In the genomic region with DNA sequence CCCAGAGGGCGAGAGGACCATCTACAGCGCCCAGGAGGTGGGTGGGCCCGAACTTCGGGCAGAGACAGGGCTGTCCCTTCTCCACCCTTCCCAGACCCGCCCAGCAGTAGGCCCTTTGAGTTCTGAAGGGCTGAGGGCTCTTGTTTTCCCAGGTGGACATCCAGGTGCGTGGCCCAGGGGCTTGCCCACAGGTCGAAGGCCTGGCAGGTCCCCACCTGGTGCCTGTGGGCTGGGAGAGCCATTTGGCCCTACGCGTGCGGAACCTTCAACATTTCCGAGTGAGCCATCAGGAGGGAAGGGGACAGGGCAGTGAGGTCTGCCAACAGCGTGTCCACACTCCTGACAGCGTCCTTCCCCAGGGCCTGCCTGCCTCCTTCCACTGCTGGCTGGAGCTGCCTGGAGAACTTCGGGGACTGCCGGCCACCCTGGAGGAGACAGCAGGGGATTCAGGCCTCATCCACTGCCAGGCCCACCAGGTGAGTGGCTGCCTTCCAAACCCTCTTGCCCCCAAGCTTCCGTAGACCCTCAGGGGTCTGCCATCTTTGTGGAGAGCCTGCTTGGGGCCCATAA, we compare ENCODE assay signal across 2 cellular contexts.
TF ChIP-seq lines count a peak whose summit lies in the region.

No MANE protein-coding gene starts in this region.

TF ChIP-seq in SK-N-SH, 30 proteins besides CTCF, POLR2A, EP300 and RAD21 (continued from another document):
- TF ChIP-seq, protein P1, sequence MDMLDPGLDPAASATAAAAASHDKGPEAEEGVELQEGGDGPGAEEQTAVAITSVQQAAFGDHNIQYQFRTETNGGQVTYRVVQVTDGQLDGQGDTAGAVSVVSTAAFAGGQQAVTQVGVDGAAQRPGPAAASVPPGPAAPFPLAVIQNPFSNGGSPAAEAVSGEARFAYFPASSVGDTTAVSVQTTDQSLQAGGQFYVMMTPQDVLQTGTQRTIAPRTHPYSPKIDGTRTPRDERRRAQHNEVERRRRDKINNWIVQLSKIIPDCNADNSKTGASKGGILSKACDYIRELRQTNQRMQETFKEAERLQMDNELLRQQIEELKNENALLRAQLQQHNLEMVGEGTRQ (IDR thresholded peaks at IDR 0.05; ENCODE audit: borderline replicate concordance, low read depth, low read length) = no peak
- TF ChIP-seq CHD2 (IDR thresholded peaks at IDR 0.05; ENCODE audit: low read length, partially characterized antibody) (no peak), RFX5 (IDR thresholded peaks at IDR 0.05; ENCODE audit: low read length) (no peak)
- TF ChIP-seq, protein P2, sequence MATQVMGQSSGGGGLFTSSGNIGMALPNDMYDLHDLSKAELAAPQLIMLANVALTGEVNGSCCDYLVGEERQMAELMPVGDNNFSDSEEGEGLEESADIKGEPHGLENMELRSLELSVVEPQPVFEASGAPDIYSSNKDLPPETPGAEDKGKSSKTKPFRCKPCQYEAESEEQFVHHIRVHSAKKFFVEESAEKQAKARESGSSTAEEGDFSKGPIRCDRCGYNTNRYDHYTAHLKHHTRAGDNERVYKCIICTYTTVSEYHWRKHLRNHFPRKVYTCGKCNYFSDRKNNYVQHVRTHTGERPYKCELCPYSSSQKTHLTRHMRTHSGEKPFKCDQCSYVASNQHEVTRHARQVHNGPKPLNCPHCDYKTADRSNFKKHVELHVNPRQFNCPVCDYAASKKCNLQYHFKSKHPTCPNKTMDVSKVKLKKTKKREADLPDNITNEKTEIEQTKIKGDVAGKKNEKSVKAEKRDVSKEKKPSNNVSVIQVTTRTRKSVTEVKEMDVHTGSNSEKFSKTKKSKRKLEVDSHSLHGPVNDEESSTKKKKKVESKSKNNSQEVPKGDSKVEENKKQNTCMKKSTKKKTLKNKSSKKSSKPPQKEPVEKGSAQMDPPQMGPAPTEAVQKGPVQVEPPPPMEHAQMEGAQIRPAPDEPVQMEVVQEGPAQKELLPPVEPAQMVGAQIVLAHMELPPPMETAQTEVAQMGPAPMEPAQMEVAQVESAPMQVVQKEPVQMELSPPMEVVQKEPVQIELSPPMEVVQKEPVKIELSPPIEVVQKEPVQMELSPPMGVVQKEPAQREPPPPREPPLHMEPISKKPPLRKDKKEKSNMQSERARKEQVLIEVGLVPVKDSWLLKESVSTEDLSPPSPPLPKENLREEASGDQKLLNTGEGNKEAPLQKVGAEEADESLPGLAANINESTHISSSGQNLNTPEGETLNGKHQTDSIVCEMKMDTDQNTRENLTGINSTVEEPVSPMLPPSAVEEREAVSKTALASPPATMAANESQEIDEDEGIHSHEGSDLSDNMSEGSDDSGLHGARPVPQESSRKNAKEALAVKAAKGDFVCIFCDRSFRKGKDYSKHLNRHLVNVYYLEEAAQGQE (IDR thresholded peaks at IDR 0.05; ENCODE audit: low read depth, low read length) = no peak
- TF ChIP-seq, protein P3, sequence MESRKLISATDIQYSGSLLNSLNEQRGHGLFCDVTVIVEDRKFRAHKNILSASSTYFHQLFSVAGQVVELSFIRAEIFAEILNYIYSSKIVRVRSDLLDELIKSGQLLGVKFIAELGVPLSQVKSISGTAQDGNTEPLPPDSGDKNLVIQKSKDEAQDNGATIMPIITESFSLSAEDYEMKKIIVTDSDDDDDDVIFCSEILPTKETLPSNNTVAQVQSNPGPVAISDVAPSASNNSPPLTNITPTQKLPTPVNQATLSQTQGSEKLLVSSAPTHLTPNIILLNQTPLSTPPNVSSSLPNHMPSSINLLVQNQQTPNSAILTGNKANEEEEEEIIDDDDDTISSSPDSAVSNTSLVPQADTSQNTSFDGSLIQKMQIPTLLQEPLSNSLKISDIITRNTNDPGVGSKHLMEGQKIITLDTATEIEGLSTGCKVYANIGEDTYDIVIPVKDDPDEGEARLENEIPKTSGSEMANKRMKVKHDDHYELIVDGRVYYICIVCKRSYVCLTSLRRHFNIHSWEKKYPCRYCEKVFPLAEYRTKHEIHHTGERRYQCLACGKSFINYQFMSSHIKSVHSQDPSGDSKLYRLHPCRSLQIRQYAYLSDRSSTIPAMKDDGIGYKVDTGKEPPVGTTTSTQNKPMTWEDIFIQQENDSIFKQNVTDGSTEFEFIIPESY (IDR thresholded peaks at IDR 0.05; ENCODE audit: borderline replicate concordance, low read depth) = no peak
- TF ChIP-seq, protein P4, sequence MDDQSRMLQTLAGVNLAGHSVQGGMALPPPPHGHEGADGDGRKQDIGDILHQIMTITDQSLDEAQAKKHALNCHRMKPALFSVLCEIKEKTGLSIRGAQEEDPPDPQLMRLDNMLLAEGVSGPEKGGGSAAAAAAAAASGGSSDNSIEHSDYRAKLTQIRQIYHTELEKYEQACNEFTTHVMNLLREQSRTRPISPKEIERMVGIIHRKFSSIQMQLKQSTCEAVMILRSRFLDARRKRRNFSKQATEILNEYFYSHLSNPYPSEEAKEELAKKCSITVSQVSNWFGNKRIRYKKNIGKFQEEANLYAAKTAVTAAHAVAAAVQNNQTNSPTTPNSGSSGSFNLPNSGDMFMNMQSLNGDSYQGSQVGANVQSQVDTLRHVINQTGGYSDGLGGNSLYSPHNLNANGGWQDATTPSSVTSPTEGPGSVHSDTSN (IDR thresholded peaks at IDR 0.05) = no peak
TF ChIP-seq in SK-N-SH: peak in this region for 0.

TF ChIP-seq in SK-N-SH treated with all-trans-retinoic acid at 6 μM for 48 hours, 23 proteins besides CTCF, POLR2A, EP300 and RAD21 (continued from another document):
- TF ChIP-seq, protein P5, sequence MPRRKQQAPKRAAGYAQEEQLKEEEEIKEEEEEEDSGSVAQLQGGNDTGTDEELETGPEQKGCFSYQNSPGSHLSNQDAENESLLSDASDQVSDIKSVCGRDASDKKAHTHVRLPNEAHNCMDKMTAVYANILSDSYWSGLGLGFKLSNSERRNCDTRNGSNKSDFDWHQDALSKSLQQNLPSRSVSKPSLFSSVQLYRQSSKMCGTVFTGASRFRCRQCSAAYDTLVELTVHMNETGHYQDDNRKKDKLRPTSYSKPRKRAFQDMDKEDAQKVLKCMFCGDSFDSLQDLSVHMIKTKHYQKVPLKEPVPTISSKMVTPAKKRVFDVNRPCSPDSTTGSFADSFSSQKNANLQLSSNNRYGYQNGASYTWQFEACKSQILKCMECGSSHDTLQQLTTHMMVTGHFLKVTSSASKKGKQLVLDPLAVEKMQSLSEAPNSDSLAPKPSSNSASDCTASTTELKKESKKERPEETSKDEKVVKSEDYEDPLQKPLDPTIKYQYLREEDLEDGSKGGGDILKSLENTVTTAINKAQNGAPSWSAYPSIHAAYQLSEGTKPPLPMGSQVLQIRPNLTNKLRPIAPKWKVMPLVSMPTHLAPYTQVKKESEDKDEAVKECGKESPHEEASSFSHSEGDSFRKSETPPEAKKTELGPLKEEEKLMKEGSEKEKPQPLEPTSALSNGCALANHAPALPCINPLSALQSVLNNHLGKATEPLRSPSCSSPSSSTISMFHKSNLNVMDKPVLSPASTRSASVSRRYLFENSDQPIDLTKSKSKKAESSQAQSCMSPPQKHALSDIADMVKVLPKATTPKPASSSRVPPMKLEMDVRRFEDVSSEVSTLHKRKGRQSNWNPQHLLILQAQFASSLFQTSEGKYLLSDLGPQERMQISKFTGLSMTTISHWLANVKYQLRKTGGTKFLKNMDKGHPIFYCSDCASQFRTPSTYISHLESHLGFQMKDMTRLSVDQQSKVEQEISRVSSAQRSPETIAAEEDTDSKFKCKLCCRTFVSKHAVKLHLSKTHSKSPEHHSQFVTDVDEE (CRISPR knock-in tag; IDR thresholded peaks at IDR 0.05) = no peak
- TF ChIP-seq CSDC2 (CRISPR knock-in tag; IDR thresholded peaks at IDR 0.05) (no peak), ZC3H10 (CRISPR knock-in tag; IDR thresholded peaks at IDR 0.05) (no peak), BACH2 (CRISPR knock-in tag; IDR thresholded peaks at IDR 0.05; ENCODE audit: borderline replicate concordance) (no peak), RARB (CRISPR knock-in tag; IDR thresholded peaks at IDR 0.05) (no peak), ZNF70 (CRISPR knock-in tag; IDR thresholded peaks at IDR 0.05) (no peak), PPARA (CRISPR knock-in tag; IDR thresholded peaks at IDR 0.05; ENCODE audit: borderline replicate concordance) (no peak), ISL1 (CRISPR knock-in tag; IDR thresholded peaks at IDR 0.05) (no peak), SNAI2 (CRISPR knock-in tag; IDR thresholded peaks at IDR 0.05) (no peak), ZFP3 (CRISPR knock-in tag; IDR thresholded peaks at IDR 0.05) (no peak), ZNF8 (CRISPR knock-in tag; IDR thresholded peaks at IDR 0.05) (no peak), ESRRG (CRISPR knock-in tag; IDR thresholded peaks at IDR 0.05) (no peak)
- TF ChIP-seq, protein P6, sequence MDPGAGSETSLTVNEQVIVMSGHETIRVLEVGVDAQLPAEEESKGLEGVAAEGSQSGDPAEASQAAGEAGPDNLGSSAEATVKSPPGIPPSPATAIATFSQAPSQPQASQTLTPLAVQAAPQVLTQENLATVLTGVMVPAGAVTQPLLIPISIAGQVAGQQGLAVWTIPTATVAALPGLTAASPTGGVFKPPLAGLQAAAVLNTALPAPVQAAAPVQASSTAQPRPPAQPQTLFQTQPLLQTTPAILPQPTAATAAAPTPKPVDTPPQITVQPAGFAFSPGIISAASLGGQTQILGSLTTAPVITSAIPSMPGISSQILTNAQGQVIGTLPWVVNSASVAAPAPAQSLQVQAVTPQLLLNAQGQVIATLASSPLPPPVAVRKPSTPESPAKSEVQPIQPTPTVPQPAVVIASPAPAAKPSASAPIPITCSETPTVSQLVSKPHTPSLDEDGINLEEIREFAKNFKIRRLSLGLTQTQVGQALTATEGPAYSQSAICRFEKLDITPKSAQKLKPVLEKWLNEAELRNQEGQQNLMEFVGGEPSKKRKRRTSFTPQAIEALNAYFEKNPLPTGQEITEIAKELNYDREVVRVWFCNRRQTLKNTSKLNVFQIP (CRISPR knock-in tag; IDR thresholded peaks at IDR 0.05; ENCODE audit: borderline replicate concordance, low read depth) = no peak
- TF ChIP-seq, protein P7, sequence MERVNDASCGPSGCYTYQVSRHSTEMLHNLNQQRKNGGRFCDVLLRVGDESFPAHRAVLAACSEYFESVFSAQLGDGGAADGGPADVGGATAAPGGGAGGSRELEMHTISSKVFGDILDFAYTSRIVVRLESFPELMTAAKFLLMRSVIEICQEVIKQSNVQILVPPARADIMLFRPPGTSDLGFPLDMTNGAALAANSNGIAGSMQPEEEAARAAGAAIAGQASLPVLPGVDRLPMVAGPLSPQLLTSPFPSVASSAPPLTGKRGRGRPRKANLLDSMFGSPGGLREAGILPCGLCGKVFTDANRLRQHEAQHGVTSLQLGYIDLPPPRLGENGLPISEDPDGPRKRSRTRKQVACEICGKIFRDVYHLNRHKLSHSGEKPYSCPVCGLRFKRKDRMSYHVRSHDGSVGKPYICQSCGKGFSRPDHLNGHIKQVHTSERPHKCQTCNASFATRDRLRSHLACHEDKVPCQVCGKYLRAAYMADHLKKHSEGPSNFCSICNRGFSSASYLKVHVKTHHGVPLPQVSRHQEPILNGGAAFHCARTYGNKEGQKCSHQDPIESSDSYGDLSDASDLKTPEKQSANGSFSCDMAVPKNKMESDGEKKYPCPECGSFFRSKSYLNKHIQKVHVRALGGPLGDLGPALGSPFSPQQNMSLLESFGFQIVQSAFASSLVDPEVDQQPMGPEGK (CRISPR knock-in tag; IDR thresholded peaks at IDR 0.05; ENCODE audit: borderline replicate concordance) = no peak
TF ChIP-seq in SK-N-SH treated with all-trans-retinoic acid at 6 μM for 48 hours: peak in this region for 0.
